Comparison of ENCODE assay signal across 8 cellular contexts in genomic region chr11:67606477-67607295, GRCh38. TPM values are rescaled to one million over a fixed set of nuclear protein-coding genes. Genes with fewer than 3 reads are reported as not detected.
A peak's percentile ranks its signal among the peaks of the same experiment; 100 is the strongest.
DNase-seq lines count a peak whose midpoint lies in the region; ATAC-seq lines count a peak whose summit lies in the region.

TSS of gene NDUFV1 (plus strand) at chr11:67606936. CDS start at chr11:67607005, 69 bp downstream.

- peak; percentile 85 for ATAC-seq in GM19467 (IDR thresholded peaks at IDR 0.05; ENCODE audit: unreplicated experiment)

- POLR2A ChIA-PET in activated CD8-positive, alpha-beta memory T cell treated with anti-CD3 and anti-CD28 coated beads for 36 hours (lab: Charles Lee): no interaction called here

- peak within 1 kb of the TSS; percentile 87 for H3K4me2 ChIP-seq in mesenchymal stem cell (ENCODE audit: low read length, poor library complexity, severe bottlenecking)

- H4K91ac ChIP-seq in mesenchymal stem cell (ENCODE audit: low read length): peak within 1 kb of the TSS; percentile 95

- H3K23ac ChIP-seq in mesenchymal stem cell (ENCODE audit: low read length in 2 of 2): no peak within 1 kb of the TSS

- H3K18ac ChIP-seq in mesenchymal stem cell (ENCODE audit: low read depth in 1 of 2, low read length in 2 of 2): peak within 1 kb of the TSS; percentile 34 to 97

- H3K4ac ChIP-seq in mesenchymal stem cell (ENCODE audit: low read depth in 1 of 2, low read length in 2 of 2): peak within 1 kb of the TSS; percentile 85 to 91

- no peak within 1 kb of the TSS for H2BK5ac ChIP-seq in mesenchymal stem cell (ENCODE audit: low read depth, low read length, poor library complexity, severe bottlenecking)

- peak within 1 kb of the TSS in 1 of 2 experiments; percentile 98 for H3K14ac ChIP-seq in mesenchymal stem cell (ENCODE audit: low read length in 2 of 2)

- H4K8ac ChIP-seq in mesenchymal stem cell (ENCODE audit: low read length): peak within 1 kb of the TSS; percentile 74

- no peak within 1 kb of the TSS for H2BK15ac ChIP-seq in mesenchymal stem cell (ENCODE audit: low read depth, poor library complexity, severe bottlenecking)

- H3K9ac ChIP-seq in mesenchymal stem cell (ENCODE audit: low read length): peak within 1 kb of the TSS; percentile 98

- H2BK12ac ChIP-seq in mesenchymal stem cell (ENCODE audit: low read length in 2 of 2): no peak within 1 kb of the TSS

- H3K4me1 ChIP-seq in mesenchymal stem cell (ENCODE audit: control insufficient read depth, insufficient read depth, low read depth, low read length): peaks cover 11% of the 10 kb centered on the region

- 4% methylated on average over 69 of the region's 70 CpGs for WGBS in mesenchymal stem cell

- peaks cover 28 to 32% of the 10 kb centered on the region in 2 experiments for H3K36me3 ChIP-seq in mesenchymal stem cell (ENCODE audit: control insufficient read depth in 1 of 2, insufficient read depth in 2 of 2, low read depth in 1 of 2, low read length in 2 of 2)

- peaks cover 3% of the 10 kb centered on the region for H3K9me3 ChIP-seq in mesenchymal stem cell (ENCODE audit: control insufficient read depth, low read length)

- H3K27ac ChIP-seq in mesenchymal stem cell (ENCODE audit: low read length, poor library complexity, severe bottlenecking): no peak within 1 kb of the TSS

- no peak within 1 kb of the TSS for H2BK120ac ChIP-seq in mesenchymal stem cell (ENCODE audit: low read depth, low read length)

- peaks cover 0 to 3% of the 10 kb centered on the region in 2 experiments for H3K27me3 ChIP-seq in mesenchymal stem cell (ENCODE audit: control insufficient read depth in 1 of 2, insufficient read depth in 1 of 2, low read length in 2 of 2)

- peak within 1 kb of the TSS; percentile 97 for H2AFZ ChIP-seq in mesenchymal stem cell (ENCODE audit: low read depth, low read length)

- H2AK5ac ChIP-seq in mesenchymal stem cell (ENCODE audit: low read length, severe bottlenecking): no peak within 1 kb of the TSS

- CTCF ChIA-PET in activated CD8-positive, alpha-beta memory T cell treated with anti-CD3 and anti-CD28 coated beads for 36 hours (lab: Charles Lee): interaction anchor here (0.6 to 2.6 kb wide), 3 partner anchors 23 to 30 kb away, joined by 3 to 12 read pairs (median 3); partner anchors contain the start of gene NUDT8

- H3K4me3 ChIP-seq in mesenchymal stem cell (ENCODE audit: insufficient read depth in 1 of 2, low read depth in 1 of 2, low read length in 2 of 2): peak within 1 kb of the TSS; percentile 98

- DNase-seq in COLO668 (lab: John Stamatoyannopoulos, UW; ENCODE audit: unreplicated experiment) (peak; percentile 98), HT-29 (ENCODE audit: low spot score) (peak; percentile 98), mesenchymal stem cell (peak; percentile 92)
- DNase-seq in NK-92 treated with Interleukin-12 subunit alpha and Interleukin-12 subunit beta, amount 100 ng/mL, for 24 hours (lab: John Stamatoyannopoulos, UW): peak; percentile 95
- peak; percentile 94 for DNase-seq in effector CD8-positive, alpha-beta T cell (lab: John Stamatoyannopoulos, UW)
- DNase-seq in stimulated activated CD8-positive, alpha-beta memory T cell treated with anti-CD3 and anti-CD28 coated beads, Interleukin-12 subunit alpha, Interleukin-12 subunit beta, amount 100 ng/mL, for 4 hours (ENCODE audit: low read depth): peak; percentile 95

- H3K79me1 ChIP-seq in mesenchymal stem cell (replicated peaks; ENCODE audit: low read length, poor library complexity, severe bottlenecking): peaks cover 34% of the 10 kb centered on the region

RNA-seq across cellular contexts. Expression of gene NDUFV1, which starts in this region (rescaled TPM):
- total RNA-seq in HT-29 (2014; rRNA removed; shearing (Covaris generic)): 384 and 431 TPM in 2 replicates
- 100 to 1,000 TPM; 315 to 317 TPM for total RNA-seq in activated CD8-positive, alpha-beta memory T cell treated with anti-CD3 and anti-CD28 coated beads for 36 hours
- 65.0 TPM for polyA plus RNA-seq in mesenchymal stem cell (2013, experiment 1 of 2)
- polyA plus RNA-seq in mesenchymal stem cell (2013, experiment 2 of 2): 60.8 TPM
